ENCODE assay signal across 13 cellular contexts in the genomic region with DNA sequence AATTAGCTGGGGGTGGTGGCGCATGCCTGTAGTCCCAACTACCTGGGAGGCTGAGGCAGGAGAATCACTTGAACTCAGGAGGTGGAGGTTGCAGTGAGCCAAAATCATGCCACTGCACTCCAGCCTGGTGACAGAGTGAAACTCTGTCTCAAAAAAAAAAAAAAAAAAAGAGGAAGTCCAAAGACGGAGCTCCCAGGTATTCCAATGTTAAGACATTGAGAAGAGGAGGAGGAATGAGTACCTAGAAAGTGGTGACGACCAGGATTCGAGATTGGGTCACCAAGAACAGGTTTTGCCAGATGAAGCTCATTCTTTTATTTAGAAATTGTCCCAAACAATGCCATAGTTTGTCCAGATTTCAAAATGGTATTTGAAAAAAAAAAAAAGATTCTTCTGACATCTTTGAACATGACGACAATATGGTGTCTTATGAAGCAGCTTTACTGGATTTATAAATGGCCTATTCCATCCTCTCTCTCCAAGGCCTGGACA. TPM values are rescaled to one million over a fixed set of nuclear protein-coding genes. Genes with fewer than 3 reads are reported as not detected.
"Had no signal": no experiment of that assay in that cellular context is flagged by ENCODE, and none has a peak within 500 bp of the region (broad histone marks: within the 10 kb centered on the region; RNA-seq: fewer than 3 reads in every experiment).

No MANE protein-coding gene starts in this region.

RNA-seq across cellular contexts. Expression of a gene that starts 33.0 kb away (rescaled TPM):
- total RNA-seq: dermis blood vessel endothelial cell, dermis microvascular lymphatic vessel endothelial cell, endothelial cell of umbilical vein, epithelial cell of proximal tubule, esophagus muscularis mucosa, fibroblast of lung, fibroblast of villous mesenchyme, foreskin keratinocyte, gastroesophageal sphincter, glomerular endothelial cell, heart left ventricle had no signal
- polyA plus RNA-seq: endothelial cell of umbilical vein, esophagus, fibroblast of lung, foreskin keratinocyte, heart left ventricle, heart right ventricle had no signal
